1 cellular context compared by ENCODE assay signal in the genomic region with DNA sequence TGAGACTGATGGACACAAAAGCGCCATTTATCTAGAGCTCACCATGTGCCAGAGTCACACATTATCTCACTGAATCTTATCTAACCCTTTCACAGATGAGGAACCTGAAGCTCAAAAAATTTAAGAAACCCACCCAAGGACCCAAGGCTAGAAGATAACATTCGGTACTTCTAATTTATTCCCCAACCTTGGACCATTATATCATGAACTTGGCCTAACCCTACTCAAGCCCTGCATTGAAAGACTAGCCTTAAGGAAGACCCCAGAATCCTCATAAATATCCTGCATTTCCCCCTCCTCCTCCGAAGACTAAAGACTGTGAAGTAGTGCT.
TF ChIP-seq lines count a peak whose summit lies in the region.

No MANE protein-coding gene starts in this region.

TF ChIP-seq in HEK293, 187 proteins besides CTCF, POLR2A, EP300 and RAD21 (continued from another document):
- TF ChIP-seq, protein P1, sequence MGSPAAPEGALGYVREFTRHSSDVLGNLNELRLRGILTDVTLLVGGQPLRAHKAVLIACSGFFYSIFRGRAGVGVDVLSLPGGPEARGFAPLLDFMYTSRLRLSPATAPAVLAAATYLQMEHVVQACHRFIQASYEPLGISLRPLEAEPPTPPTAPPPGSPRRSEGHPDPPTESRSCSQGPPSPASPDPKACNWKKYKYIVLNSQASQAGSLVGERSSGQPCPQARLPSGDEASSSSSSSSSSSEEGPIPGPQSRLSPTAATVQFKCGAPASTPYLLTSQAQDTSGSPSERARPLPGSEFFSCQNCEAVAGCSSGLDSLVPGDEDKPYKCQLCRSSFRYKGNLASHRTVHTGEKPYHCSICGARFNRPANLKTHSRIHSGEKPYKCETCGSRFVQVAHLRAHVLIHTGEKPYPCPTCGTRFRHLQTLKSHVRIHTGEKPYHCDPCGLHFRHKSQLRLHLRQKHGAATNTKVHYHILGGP (tag by site-specific recombination; IDR thresholded peaks at IDR 0.05): no peak
- TF ChIP-seq ZNF837 (tag by site-specific recombination; IDR thresholded peaks at IDR 0.05) (no peak), ZNF221 (tag by site-specific recombination; IDR thresholded peaks at IDR 0.05; ENCODE audit: borderline replicate concordance) (no peak)
